In the genomic region with DNA sequence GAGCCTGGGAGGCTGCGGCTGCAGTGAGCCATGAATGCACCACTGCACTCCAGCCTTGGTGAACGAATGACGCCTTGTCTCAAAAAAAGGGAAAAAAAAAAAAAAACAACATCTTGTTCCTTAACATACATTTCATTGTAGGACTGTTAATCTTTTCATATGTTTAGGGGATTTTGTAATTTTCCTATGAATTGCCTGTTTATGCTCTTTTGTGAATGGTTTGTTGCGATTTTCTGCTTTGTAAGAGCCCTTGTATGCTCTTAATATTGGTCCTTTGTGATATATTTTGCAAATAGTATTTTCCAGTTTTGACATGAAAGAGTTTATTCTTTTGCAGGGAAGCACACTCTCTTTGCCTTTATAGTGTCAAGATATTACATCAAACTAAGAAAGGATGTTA, we compare ENCODE assay signal across 19 cellular contexts.
"Had no signal": no experiment of that assay in that cellular context is flagged by ENCODE, and none has a peak within 500 bp of the region (broad histone marks: within the 10 kb centered on the region; RNA-seq: fewer than 3 reads in every experiment).

No MANE protein-coding gene starts in this region.

- FAIRE-seq: endothelial cell of umbilical vein, islet of Langerhans, keratinocyte had no signal

- ATAC-seq: foreskin keratinocyte; gastrocnemius medialis; heart right ventricle; left cardiac atrium; left lung; left ventricle myocardium superior; lower lobe of right lung; naive thymus-derived CD4-positive, alpha-beta T cell had no signal

- DNase-seq: dermis blood vessel endothelial cell; dorsolateral prefrontal cortex; effector CD4-positive, alpha-beta T cell; effector memory CD4-positive, alpha-beta T cell; foreskin keratinocyte; gastrocnemius medialis; glutamatergic neuron; head of caudate nucleus; heart right ventricle; hippocampal formation; left cardiac atrium; left lung; left ventricle myocardium superior; lower lobe of right lung; mesenchymal stem cell; naive thymus-derived CD4-positive, alpha-beta T cell had no signal
